ENCODE assay signal across 9 cellular contexts in genomic region chr14:68563256-68564131, GRCh38.
DNase-seq lines count a peak whose midpoint lies in the region; ATAC-seq and TF ChIP-seq lines count a peak whose summit lies in the region.
"Had no signal": no experiment of that assay in that cellular context is flagged by ENCODE, and none has a peak within 500 bp of the region (broad histone marks: within the 10 kb centered on the region; RNA-seq: fewer than 3 reads in every experiment).

No MANE protein-coding gene starts in this region.

- CTCF ChIA-PET in activated B cell treated with CpG ODN at 0.5 μM for 24 hours (lab: Charles Lee), result no interaction called here

- TF ChIP-seq CTCF in activated B cell treated with CpG ODN at 0.5 μM for 24 hours (IDR thresholded peaks at IDR 0.05) (no peak), progenitor cell of endocrine pancreas (IDR thresholded peaks at IDR 0.05; ENCODE audit: unreplicated experiment) (no peak)

- POLR2A ChIA-PET in activated B cell treated with CpG ODN at 0.5 μM for 24 hours (lab: Charles Lee), result interaction anchor here (0.8 to 1.7 kb wide), 4 partner anchors 11 to 281 kb away, joined by 3 to 6 read pairs (median 4); partner anchors contain the start of gene ZFP36L1

- peak overlapping the region; percentile 91 for H3K4me2 ChIP-seq in BLaER1

- peaks cover 16% of the 10 kb centered on the region for H3K9me3 ChIP-seq in BLaER1

- H3K36me3 ChIP-seq in BLaER1, result 0 out of 2 replicates have a peak, but pooled peaks cover 4% of the 10 kb centered on the region

- peak overlapping the region; percentile 50 for H3K4me3 Mint-ChIP-seq in activated B cell treated with CpG ODN at 0.5 μM for 24 hours
- peak overlapping the region; percentile 35 for H3K4me3 Mint-ChIP-seq in progenitor cell of endocrine pancreas (ENCODE audit: low read depth)
- no peak overlapping the region for H3K4me3 Mint-ChIP-seq in activated T-helper 1 cell treated with anti-CD3 and anti-CD28 coated beads, Interleukin-12 subunit alpha, Interleukin-12 subunit beta, Interleukin-2, Interleukin-4 antibody, amounts not matched to agents 30 ng/mL and 10 ng/mL and 1 ng/mL, durations not matched to agents 14 hours and 24 hours and 36 hours

- intact Hi-C loops in activated B cell treated with CpG ODN at 0.5 μM for 24 hours (cut with micrococcal nuclease), result no loop called here
- intact Hi-C loops in left ventricle myocardium superior (cut with micrococcal nuclease), result no loop called here
- intact Hi-C loops in activated T-helper 1 cell treated with anti-CD3 and anti-CD28 coated beads, Interleukin-12 subunit alpha, Interleukin-12 subunit beta, Interleukin-2, Interleukin-4 antibody, amounts not matched to agents 30 ng/mL and 10 ng/mL and 1 ng/mL, durations not matched to agents 14 hours and 24 hours and 36 hours (cut with micrococcal nuclease), result no loop called here

- H3K4me1 ChIP-seq in BLaER1, result peaks cover 65% of the 10 kb centered on the region

- no peaks in the 10 kb centered on the region for H3K36me3 Mint-ChIP-seq in activated B cell treated with CpG ODN at 0.5 μM for 24 hours (ENCODE audit: low read depth)
- no peaks in the 10 kb centered on the region for H3K36me3 Mint-ChIP-seq in progenitor cell of endocrine pancreas (ENCODE audit: insufficient read depth)
- H3K36me3 Mint-ChIP-seq in activated T-helper 1 cell treated with anti-CD3 and anti-CD28 coated beads, Interleukin-12 subunit alpha, Interleukin-12 subunit beta, Interleukin-2, Interleukin-4 antibody, amounts not matched to agents 30 ng/mL and 10 ng/mL and 1 ng/mL, durations not matched to agents 14 hours and 24 hours and 36 hours (ENCODE audit: low read depth), result no peaks in the 10 kb centered on the region

- no peaks in the 10 kb centered on the region for H4K20me1 ChIP-seq in BLaER1

- peak overlapping the region; percentile 75 for H3K9ac ChIP-seq in BLaER1

- H3K4me3 ChIP-seq in BLaER1, result peak overlapping the region; percentile 41; the same call in 1 of the 2 replicates

- H3K27ac Mint-ChIP-seq in activated B cell treated with CpG ODN at 0.5 μM for 24 hours (peak overlapping the region; percentile 54), progenitor cell of endocrine pancreas (peak overlapping the region; percentile 94)
- H3K27ac Mint-ChIP-seq in activated T-helper 1 cell treated with anti-CD3 and anti-CD28 coated beads, Interleukin-12 subunit alpha, Interleukin-12 subunit beta, Interleukin-2, Interleukin-4 antibody, amounts not matched to agents 30 ng/mL and 10 ng/mL and 1 ng/mL, durations not matched to agents 14 hours and 24 hours and 36 hours, result no peak overlapping the region

- no peaks in the 10 kb centered on the region for H3K27me3 ChIP-seq in BLaER1

- H3K27me3 Mint-ChIP-seq in activated B cell treated with CpG ODN at 0.5 μM for 24 hours (no peaks in the 10 kb centered on the region), progenitor cell of endocrine pancreas (no peaks in the 10 kb centered on the region)
- no peaks in the 10 kb centered on the region for H3K27me3 Mint-ChIP-seq in activated T-helper 1 cell treated with anti-CD3 and anti-CD28 coated beads, Interleukin-12 subunit alpha, Interleukin-12 subunit beta, Interleukin-2, Interleukin-4 antibody, amounts not matched to agents 30 ng/mL and 10 ng/mL and 1 ng/mL, durations not matched to agents 14 hours and 24 hours and 36 hours (ENCODE audit: insufficient read depth)

- ATAC-seq in activated B cell treated with CpG ODN at 0.5 μM for 24 hours (ENCODE audit: low read depth), result no peak
- peak; percentile 72 for ATAC-seq in left ventricle myocardium superior

- H3K4me1 Mint-ChIP-seq in activated B cell treated with CpG ODN at 0.5 μM for 24 hours, result peaks cover 25% of the 10 kb centered on the region
- H3K4me1 Mint-ChIP-seq in progenitor cell of endocrine pancreas (ENCODE audit: low read depth), result peaks cover 52% of the 10 kb centered on the region
- H3K4me1 Mint-ChIP-seq in activated T-helper 1 cell treated with anti-CD3 and anti-CD28 coated beads, Interleukin-12 subunit alpha, Interleukin-12 subunit beta, Interleukin-2, Interleukin-4 antibody, amounts not matched to agents 30 ng/mL and 10 ng/mL and 1 ng/mL, durations not matched to agents 14 hours and 24 hours and 36 hours (ENCODE audit: low read depth), result peaks cover 18% of the 10 kb centered on the region

- H3K9me3 Mint-ChIP-seq in activated B cell treated with CpG ODN at 0.5 μM for 24 hours (no peaks in the 10 kb centered on the region), progenitor cell of endocrine pancreas (ENCODE audit: low read depth) (peaks cover 1% of the 10 kb centered on the region)
- H3K9me3 Mint-ChIP-seq in activated T-helper 1 cell treated with anti-CD3 and anti-CD28 coated beads, Interleukin-12 subunit alpha, Interleukin-12 subunit beta, Interleukin-2, Interleukin-4 antibody, amounts not matched to agents 30 ng/mL and 10 ng/mL and 1 ng/mL, durations not matched to agents 14 hours and 24 hours and 36 hours, result no peaks in the 10 kb centered on the region

- DNase-seq in activated B cell treated with CpG ODN at 0.5 μM for 24 hours, result no peak
- no peak for DNase-seq in left ventricle myocardium superior
- DNase-seq in progenitor cell of endocrine pancreas (ENCODE audit: low spot score, unreplicated experiment), result no peak
- no peak for DNase-seq in activated T-helper 1 cell treated with anti-CD3 and anti-CD28 coated beads, Interleukin-12 subunit alpha, Interleukin-12 subunit beta, Interleukin-2, Interleukin-4 antibody, amounts not matched to agents 30 ng/mL and 10 ng/mL and 1 ng/mL, durations not matched to agents 14 hours and 24 hours and 36 hours (ENCODE audit: low spot score)
- no peak for DNase-seq in AG08396 (ENCODE audit: low spot score)
- no peak for DNase-seq in NCI-H1694 treated with DMSO at 0.1 percent for 48 hours (lab: John Stamatoyannopoulos, UW)
- no peak for DNase-seq in NOMO-1 treated with dmso at 0.1 percent for 144 hours (lab: John Stamatoyannopoulos, UW; ENCODE audit: unreplicated experiment)
- DNase-seq: NCI-H146 had no signal

- peak overlapping the region; percentile 95 for H3K27ac ChIP-seq in BLaER1
